In genomic region chr10:44947356-44948152, GRCh38 we compare ENCODE assay signal across 9 cellular contexts. TPM values are rescaled to one million over a fixed set of nuclear protein-coding genes. Genes with fewer than 3 reads are reported as not detected.
A peak's percentile ranks its signal among the peaks of the same experiment; 100 is the strongest.
DNase-seq lines count a peak whose midpoint lies in the region; ATAC-seq and TF ChIP-seq lines count a peak whose summit lies in the region.
"Had no signal": no experiment of that assay in that cellular context is flagged by ENCODE, and none has a peak within 500 bp of the region (broad histone marks: within the 10 kb centered on the region; RNA-seq: fewer than 3 reads in every experiment).

No MANE protein-coding gene starts in this region.

- peak; percentile 65 for ATAC-seq in GM18517 (IDR thresholded peaks at IDR 0.05; ENCODE audit: unreplicated experiment)
- peak; percentile 69 for ATAC-seq in GM21529 (IDR thresholded peaks at IDR 0.05; ENCODE audit: unreplicated experiment)
- peak; percentile 54 for ATAC-seq in HG03558 (IDR thresholded peaks at IDR 0.05; ENCODE audit: extremely low read depth, unreplicated experiment)
- no peak for ATAC-seq in HG03097 (IDR thresholded peaks at IDR 0.05; ENCODE audit: low FRiP score, unreplicated experiment)
- ATAC-seq in left colon = no peak

- DNase-seq in myocyte (ENCODE audit: low read depth) = peak; percentile 93
- DNase-seq in RWPE1 (ENCODE audit: low spot score) = no peak
- no peak for DNase-seq in left colon
- DNase-seq in middle frontal gyrus (ENCODE audit: extremely low spot score, low spot score) = no peak

- H3K27ac ChIP-seq in RWPE1 = no peak overlapping the region

- intact Hi-C loops in left colon (cut with DNase I, micrococcal nuclease) = no loop called here

- POLR2A ChIA-PET in RWPE1 (lab: Yijun Ruan, JAX; ENCODE audit: low non-redundant PET) = no interaction called here

- no peak for TF ChIP-seq CTCF in RWPE1 (conservative IDR thresholded peaks at IDR 0.05; ENCODE audit: low read depth)

- CTCF ChIA-PET in RWPE1 (lab: Yijun Ruan, JAX) = no interaction called here

RNA-seq across cellular contexts. Expression of gene RASSF4, which starts 12.0 kb away (rescaled TPM):
- total RNA-seq in myocyte (608 and 1,159 TPM in 2 replicates), left colon (10 to 100 TPM; 29.4 to 44.7 TPM)
- 413 TPM for polyA plus RNA-seq in myocyte (2012)

RNA-seq across cellular contexts. Expression of gene DEPP1, which starts 31.1 kb away (rescaled TPM):
- 37.4 and 55.5 TPM in 2 replicates for total RNA-seq in myocyte
- polyA plus RNA-seq in myocyte (2012) = 39.3 TPM
- 10 to 100 TPM; 13.4 to 17.1 TPM for total RNA-seq in left colon

RNA-seq across cellular contexts. Expression of gene TMEM72, which starts 36.4 kb away (rescaled TPM):
- total RNA-seq in myocyte (0.96 and 1.6 TPM in 2 replicates), left colon (10 to 100 TPM; 25.0 to 33.1 TPM)
- polyA plus RNA-seq in myocyte (2012) = 2.0 TPM
- total RNA-seq: osteocyte had no signal

RNA-seq across cellular contexts. Expression of gene ZNF22, which starts 53.2 kb away (rescaled TPM):
- total RNA-seq in myocyte (25.2 and 25.9 TPM in 2 replicates), left colon (10 to 100 TPM in 1 of 2 donors, 1 to 10 TPM in 1; 9.8 to 15.7 TPM)
- polyA plus RNA-seq in myocyte (2012) = 6.3 TPM

Comparison
In these comparisons a context has a peak if more than half of its experiments do, and no peak if none do; other contexts are left out.
1. ATAC-seq: peak in GM18517 (single experiment), GM21529 (single experiment) and HG03558 (single experiment); none in HG03097 (single experiment) and left colon (single experiment).
2. RNA of gene RASSF4, which starts 12.0 kb away (total RNA-seq): 608 to 1,159 TPM in myocyte; 29.4 to 44.7 TPM in left colon; every median in the first group is over 10 times any median in the second.